Comparison of ENCODE assay signal across 18 cellular contexts in genomic region chr20:50040432-50041237, GRCh38. TPM values are rescaled to one million over a fixed set of nuclear protein-coding genes. Genes with fewer than 3 reads are reported as not detected.
DNase-seq lines count a peak whose midpoint lies in the region; ATAC-seq, FAIRE-seq and TF ChIP-seq lines count a peak whose summit lies in the region.
"Had no signal": no experiment of that assay in that cellular context is flagged by ENCODE, and none has a peak within 500 bp of the region (broad histone marks: within the 10 kb centered on the region; RNA-seq: fewer than 3 reads in every experiment).

No MANE protein-coding gene starts in this region.

- no peaks in the 10 kb centered on the region for H3K36me3 Mint-ChIP-seq in Caco-2 (ENCODE audit: insufficient read depth, unreplicated experiment)
- H3K36me3 Mint-ChIP-seq: natural killer cell had no signal

- H2BK20ac ChIP-seq in H1 (ENCODE audit: low read length), result no peak overlapping the region

- ATAC-seq in sciatic nerve (no peak), HG03442 (IDR thresholded peaks at IDR 0.05; ENCODE audit: unreplicated experiment) (no peak)
- ATAC-seq: natural killer cell, PC-3 had no signal

- no peak overlapping the region for H3K4me3 Mint-ChIP-seq in Caco-2 (ENCODE audit: unreplicated experiment)
- H3K4me3 Mint-ChIP-seq: central memory CD8-positive, alpha-beta T cell; natural killer cell had no signal

- no peak for TF ChIP-seq RAD21 in H1 (IDR thresholded peaks at IDR 0.05 in 1 of 2, conservative IDR thresholded peaks at IDR 0.05 in 1 of 2; ENCODE audit: low read depth in 2 of 2, low read length in 2 of 2)

- DNase-seq in Caco-2 (no peak), H1 (ENCODE audit: low read depth in 1 of 2, low spot score in 2 of 2) (no peak), C1 segment of cervical spinal cord (lab: John Stamatoyannopoulos, UW) (no peak), sciatic nerve (ENCODE audit: low spot score) (no peak)
- DNase-seq in effector CD4-positive, alpha-beta T cell, result no peak
- DNase-seq: activated CD4-positive, alpha-beta T cell treated with anti-CD3 and anti-CD28 coated beads, Interleukin-2, amount 50 U/mL, for 48 hours; activated T-cell treated with anti-CD3 and anti-CD28 coated beads for 4 hours; DMS79 treated with DMSO at 0.1 percent for 48 hours; natural killer cell; NCI-H1436; PC-3; SHP77 treated with DMSO at 0.1 percent for 48 hours; T-helper 1 cell had no signal

- H3F3A ChIP-seq in Loucy (ENCODE audit: low read depth), result no peaks in the 10 kb centered on the region

- H2BK12ac ChIP-seq in H1 (ENCODE audit: low read depth, low read length), result no peak overlapping the region; the same call in 1 of the 2 replicates

- H3K36me3 ChIP-seq in Caco-2 (ENCODE audit: control insufficient read depth, insufficient read depth, low read length) (no peaks in the 10 kb centered on the region), Loucy (ENCODE audit: insufficient read depth, low read length) (no peaks in the 10 kb centered on the region), H1 (ENCODE audit: control insufficient read depth in 2 of 4, insufficient read depth in 4 of 4, low read length in 3 of 4) (no peaks in the 10 kb centered on the region), neutrophil (no peaks in the 10 kb centered on the region)

- no peak overlapping the region for H4K8ac ChIP-seq in H1 (ENCODE audit: extremely low read depth, insufficient read depth, low read length)

- peaks cover 28% of the 10 kb centered on the region for H3K4me1 Mint-ChIP-seq in Caco-2 (ENCODE audit: low read depth, unreplicated experiment)

- no peak for FAIRE-seq in H1 (lab: Jason Lieb, UNC)
- FAIRE-seq: keratinocyte had no signal

- H3K9ac ChIP-seq in Loucy (ENCODE audit: low read depth, low read length, poor library complexity, severe bottlenecking) (peak overlapping the region; percentile 20), H1 (replicated peaks in 1 of 4; ENCODE audit: extremely low read depth in 1 of 4, low read depth in 3 of 4, low read length in 3 of 4) (no peak overlapping the region)

- H3K9me2 ChIP-seq in Loucy (replicated peaks; ENCODE audit: low read depth, low read length), result no peaks in the 10 kb centered on the region

- H2BK120ac ChIP-seq in H1 (replicated peaks; ENCODE audit: low read depth, low read length), result no peak overlapping the region

- peak overlapping the region; percentile 42 for H4K91ac ChIP-seq in H1 (replicated peaks; ENCODE audit: insufficient read length, low read length)

- WGBS in H1 (ENCODE audit: extremely low coverage in 1 of 2, insufficient coverage in 1 of 2, insufficient read length in 1 of 2, insufficient replicate concordance in 2 of 2, low coverage in 1 of 2, low lambda C conversion rate in 2 of 2, missing lambda C conversion rate in 1 of 2), 2 experiments, result 87% methylated on average over 16 of the region's 17 CpGs; no CpG with 5 or more reads in 1 of the 2 experiments

- no peaks in the 10 kb centered on the region for H3K27me3 Mint-ChIP-seq in Caco-2 (ENCODE audit: insufficient read depth, unreplicated experiment)
- H3K27me3 Mint-ChIP-seq: central memory CD8-positive, alpha-beta T cell had no signal

- no peak overlapping the region for H4K5ac ChIP-seq in H1 (ENCODE audit: insufficient read length, low read depth, low read length)

- TF ChIP-seq CTCF in Caco-2 (IDR thresholded peaks at IDR 0.05; ENCODE audit: insufficient read depth in 1 of 2, low read depth in 1 of 2, low read length in 1 of 2, severe bottlenecking in 1 of 2, unreplicated experiment in 1 of 2) (no peak), Loucy (conservative IDR thresholded peaks at IDR 0.05; ENCODE audit: low read length) (no peak), H1 (IDR thresholded peaks at IDR 0.05; ENCODE audit: control extremely low read depth in 1 of 3, insufficient read depth in 1 of 3, low read depth in 1 of 3, low read length in 3 of 3) (no peak), neutrophil (IDR thresholded peaks at IDR 0.05) (no peak)

- H3K9me3 ChIP-seq in Caco-2 (peaks cover 4% of the 10 kb centered on the region; the same call in 1 of the 2 replicates), Loucy (ENCODE audit: insufficient read depth, low read depth, low read length) (no peaks in the 10 kb centered on the region), H1 (ENCODE audit: insufficient read depth in 2 of 2, low read depth in 1 of 2, low read length in 1 of 2) (no peaks in the 10 kb centered on the region), neutrophil (no peaks in the 10 kb centered on the region)

- no peak overlapping the region; the same call in 1 of the 2 replicates for H3K18ac ChIP-seq in H1 (ENCODE audit: extremely low read depth, low read length)

- BruUV-seq in Caco-2 (replicated peaks; lab: Mats Ljungman, UMichigan), result no TSS peak

- no peak overlapping the region for H3K4ac ChIP-seq in H1 (replicated peaks; ENCODE audit: insufficient read length, low read depth, low read length)

- H3K79me1 ChIP-seq in H1 (ENCODE audit: low read depth, low read length), result no peaks in the 10 kb centered on the region

- H3K4me3 ChIP-seq in Caco-2 (ENCODE audit: low read depth, low read length) (no peak overlapping the region), Loucy (ENCODE audit: low read length, poor library complexity, severe bottlenecking) (no peak overlapping the region), H1 (ENCODE audit: extremely low read depth in 1 of 4, insufficient read depth in 2 of 4, low read depth in 3 of 4, low read length in 4 of 4) (no peak overlapping the region), neutrophil (ENCODE audit: low read depth in 1 of 2, low read length in 1 of 2) (no peak overlapping the region)

- no peak overlapping the region for H2AK5ac ChIP-seq in H1 (ENCODE audit: low read depth, low read length)

- H3K23ac ChIP-seq in H1 (ENCODE audit: insufficient read length), result no peak overlapping the region

- no peaks in the 10 kb centered on the region for H3K27me3 ChIP-seq in Caco-2 (replicated peaks; ENCODE audit: control insufficient read depth, insufficient read depth, low read length)
- H3K27me3 ChIP-seq in Loucy (ENCODE audit: insufficient read depth, low read length, poor library complexity, severe bottlenecking), result no peaks in the 10 kb centered on the region
- H3K27me3 ChIP-seq in H1 (replicated peaks in 1 of 4; ENCODE audit: control insufficient read depth in 3 of 4, extremely low read depth in 1 of 4, insufficient read depth in 3 of 4, low read length in 3 of 4), result no peaks in the 10 kb centered on the region
- H3K27me3 ChIP-seq in neutrophil, result no peaks in the 10 kb centered on the region

- H3K4me1 ChIP-seq in Caco-2 (peaks cover 37% of the 10 kb centered on the region), Loucy (ENCODE audit: insufficient read depth, low read length, poor library complexity, severe bottlenecking) (peaks cover 14% of the 10 kb centered on the region), H1 (replicated peaks in 1 of 4; ENCODE audit: control insufficient read depth in 3 of 4, insufficient read depth in 4 of 4, low read length in 3 of 4) (peaks cover 0 to 17% (median 5%) of the 10 kb centered on the region in 4 experiments; a peak in 4 of 7 replicates), neutrophil (ENCODE audit: control insufficient read depth in 1 of 2, insufficient read depth in 1 of 2, low read depth in 1 of 2, low read length in 1 of 2) (peaks cover 0 to 8% of the 10 kb centered on the region in 2 experiments)

- no peaks in the 10 kb centered on the region for H3K79me2 ChIP-seq in Loucy (ENCODE audit: insufficient read depth, low read length)
- no peaks in the 10 kb centered on the region for H3K79me2 ChIP-seq in H1 (ENCODE audit: control insufficient read depth in 1 of 2, insufficient read depth in 2 of 2, low read length in 2 of 2)

- H3K56ac ChIP-seq in H1 (replicated peaks; ENCODE audit: insufficient read length, low read depth, low read length), result no peak overlapping the region

- intact Hi-C loops in Caco-2 (cut with micrococcal nuclease; ENCODE audit: unreplicated experiment) (no loop called here), sciatic nerve (cut with DNase I) (no loop called here)

- POLR2A ChIA-PET in Caco-2 (lab: Charles Lee), result no interaction called here
- POLR2A ChIA-PET in H1 (lab: Charles Lee; ENCODE audit: partially characterized antibody), result interaction anchor here (0.9 to 2.1 kb wide), 5 partner anchors 9 to 59 kb away, joined by 3 to 5 read pairs (median 3); no protein-coding TSS in a partner anchor

- peak overlapping the region; percentile 66 for H3K27ac Mint-ChIP-seq in Caco-2 (ENCODE audit: unreplicated experiment)

- H4K20me1 ChIP-seq in Loucy (ENCODE audit: insufficient read depth, low read length, poor library complexity, severe bottlenecking) (no peaks in the 10 kb centered on the region), H1 (replicated peaks in 1 of 2; ENCODE audit: control insufficient read depth in 1 of 2, insufficient read depth in 2 of 2, low read length in 2 of 2) (no peaks in the 10 kb centered on the region)

- TF ChIP-seq POLR2A in H1 (IDR thresholded peaks at IDR 0.05; ENCODE audit: control extremely low read depth in 1 of 2, low read depth in 2 of 2, low read length in 2 of 2), result no peak

- H3K27ac ChIP-seq in H1 (ENCODE audit: low read depth, low read length), result no peak overlapping the region
- H3K27ac ChIP-seq in neutrophil, result peak overlapping the region; percentile 60

- 0 out of 2 replicates have a peak overlapping the region, but pooled peaks have one; percentile 10 for H2BK15ac ChIP-seq in H1 (ENCODE audit: low read length)

- H3K4me2 ChIP-seq in Loucy (ENCODE audit: low read depth, low read length, poor library complexity, severe bottlenecking) (peak overlapping the region; percentile 63), H1 (ENCODE audit: insufficient read depth in 1 of 2, low read depth in 2 of 2, low read length in 2 of 2) (no peak overlapping the region)

- H3K9me3 Mint-ChIP-seq in Caco-2 (ENCODE audit: unreplicated experiment), result no peaks in the 10 kb centered on the region
- H3K9me3 Mint-ChIP-seq: central memory CD8-positive, alpha-beta T cell; natural killer cell had no signal

- H3K23me2 ChIP-seq in H1 (ENCODE audit: low read depth, low read length), result no peaks in the 10 kb centered on the region

- no peak overlapping the region; the same call in 1 of the 2 replicates for H2AFZ ChIP-seq in Loucy (ENCODE audit: low read length)
- no peak overlapping the region for H2AFZ ChIP-seq in H1 (ENCODE audit: low read length)

- no peak overlapping the region for H2BK5ac ChIP-seq in H1 (ENCODE audit: low read depth, low read length)

- TF ChIP-seq EP300 in H1 (IDR thresholded peaks at IDR 0.05; ENCODE audit: borderline replicate concordance in 1 of 2, low read depth in 2 of 2, low read length in 2 of 2), result no peak

- H3K14ac ChIP-seq in H1 (ENCODE audit: insufficient read length), result no peak overlapping the region

- CTCF ChIA-PET in Caco-2 (lab: Charles Lee) (interaction anchor here (0.8 to 0.9 kb wide), 3 partner anchors 31 to 61 kb away, joined by 3 to 8 read pairs (median 3); no protein-coding TSS in a partner anchor), H1 (lab: Charles Lee; ENCODE audit: partially characterized antibody) (interaction anchor here (0.5 to 2.0 kb wide), 7 partner anchors 12 to 215 kb away, joined by 3 to 8 read pairs (median 4); no protein-coding TSS in a partner anchor)

RNA-seq across cellular contexts. Expression of gene SNAI1, which starts 57.9 kb away (rescaled TPM):
- total RNA-seq in Caco-2 (2022) (8.9 and 10.9 TPM in 2 replicates), sciatic nerve (32.6 TPM)
- total RNA-seq in H1 (2021; fragmentation: NEBNext Ultra II Directional; extraction: Animal tissue kit (Norgen Biotek cat#: 25700)), result 6.5 and 7.7 TPM in 2 replicates
- polyA plus RNA-seq in H1 (2011; rRNA removed), result 8.0 and 10.6 TPM in 2 replicates
- 2.0 TPM for polyA plus RNA-seq in H1 (2011; cell fraction: cytosol; rRNA removed)
- polyA plus RNA-seq in H1 (2011; cell fraction: nucleus; rRNA removed), result 6.6 TPM
- polyA plus RNA-seq in H1 (2012, experiment 1 of 2), result 6.9 to 10.2 TPM (median 8.7 TPM) in 4 replicates
- 10.4 TPM for polyA plus RNA-seq in H1 (2012, experiment 2 of 2)
- polyA plus RNA-seq in H1 (2013, experiment 1 of 2), result 6.9 TPM
- 7.0 TPM for polyA plus RNA-seq in H1 (2013, experiment 2 of 2)
- polyA minus RNA-seq in H1 (2011; rRNA and poly(A)+ RNA removed), result 1.3 and 2.7 TPM in 2 replicates
- polyA minus RNA-seq in H1 (2011; cell fraction: cytosol; rRNA and poly(A)+ RNA removed), result 2.4 TPM
- polyA minus RNA-seq in H1 (2011; cell fraction: nucleus; rRNA and poly(A)+ RNA removed), result 7.8 TPM
- polyA plus RNA-seq: keratinocyte had no signal
